ENCODE assay signal across 8 cellular contexts in the genomic region with DNA sequence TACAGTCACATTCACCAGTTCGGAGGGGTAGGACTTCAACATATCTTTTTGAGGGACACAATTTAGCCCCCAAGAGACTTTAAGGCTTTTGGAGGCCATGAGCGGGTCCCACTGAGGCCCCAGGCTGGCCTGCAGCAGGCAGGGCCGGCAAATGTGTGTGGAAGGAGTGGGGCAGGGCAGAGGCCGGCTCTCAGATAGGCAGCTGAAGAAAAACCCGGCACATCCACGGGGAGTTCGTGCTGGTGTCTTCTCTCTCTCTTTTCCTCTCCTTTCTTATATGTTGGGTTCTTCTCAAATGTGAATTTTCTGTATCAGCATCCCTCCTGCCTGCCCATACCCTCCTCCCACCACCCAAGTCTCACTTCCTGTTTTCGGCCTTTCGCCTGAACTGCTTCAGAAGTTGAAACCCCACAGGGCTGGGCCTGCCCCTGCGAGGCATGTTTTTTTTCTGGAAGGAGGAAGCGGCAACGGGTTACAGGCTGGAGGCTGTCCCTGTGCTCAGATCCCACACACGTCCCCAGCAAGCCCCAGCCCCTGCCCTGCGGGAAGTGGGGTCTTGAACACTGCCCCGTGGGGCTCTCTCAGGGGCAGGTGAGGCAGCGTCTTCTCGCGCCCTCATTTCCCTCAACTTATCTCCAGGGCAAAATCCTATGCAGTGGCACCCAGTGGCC.
DNase-seq lines count a peak whose midpoint lies in the region; ATAC-seq lines count a peak whose summit lies in the region.

No MANE protein-coding gene starts in this region.

- H3K27ac Mint-ChIP-seq in effector memory CD8-positive, alpha-beta T cell: peak overlapping the region; percentile 97 to 98

- DNase-seq in NOMO-1 treated with DMSO at 0.1 percent for 48 hours (lab: John Stamatoyannopoulos, UW; ENCODE audit: unreplicated experiment): peak; percentile 93
- no peak for DNase-seq in effector memory CD8-positive, alpha-beta T cell
- DNase-seq in HuH-7.5 (ENCODE audit: low spot score): no peak
- no peak for DNase-seq in DMS 273 treated with DMSO at 0.1 percent for 48 hours (lab: John Stamatoyannopoulos, UW)
- no peak for DNase-seq in COLO668 (lab: John Stamatoyannopoulos, UW; ENCODE audit: unreplicated experiment)
- DNase-seq in DMS 273 (lab: John Stamatoyannopoulos, UW; ENCODE audit: unreplicated experiment): no peak

- H3K27me3 Mint-ChIP-seq in effector memory CD8-positive, alpha-beta T cell: no peaks in the 10 kb centered on the region

- peaks cover 9% of the 10 kb centered on the region for H3K36me3 Mint-ChIP-seq in effector memory CD8-positive, alpha-beta T cell (ENCODE audit: insufficient read depth)

- H3K9me3 Mint-ChIP-seq in effector memory CD8-positive, alpha-beta T cell: no peaks in the 10 kb centered on the region

- ATAC-seq in GM18858 (IDR thresholded peaks at IDR 0.05; ENCODE audit: unreplicated experiment) (peak; percentile 51), HG02571 (IDR thresholded peaks at IDR 0.05; ENCODE audit: unreplicated experiment) (peak; percentile 38)
- ATAC-seq in effector memory CD8-positive, alpha-beta T cell (replicated peaks): no peak

- H3K4me1 Mint-ChIP-seq in effector memory CD8-positive, alpha-beta T cell (ENCODE audit: low read depth in 2 of 2): peaks cover 36 to 38% of the 10 kb centered on the region in 2 donors

- peak overlapping the region; percentile 87 to 94 for H3K4me3 Mint-ChIP-seq in effector memory CD8-positive, alpha-beta T cell
